15 cellular contexts compared by ENCODE assay signal in the genomic region with DNA sequence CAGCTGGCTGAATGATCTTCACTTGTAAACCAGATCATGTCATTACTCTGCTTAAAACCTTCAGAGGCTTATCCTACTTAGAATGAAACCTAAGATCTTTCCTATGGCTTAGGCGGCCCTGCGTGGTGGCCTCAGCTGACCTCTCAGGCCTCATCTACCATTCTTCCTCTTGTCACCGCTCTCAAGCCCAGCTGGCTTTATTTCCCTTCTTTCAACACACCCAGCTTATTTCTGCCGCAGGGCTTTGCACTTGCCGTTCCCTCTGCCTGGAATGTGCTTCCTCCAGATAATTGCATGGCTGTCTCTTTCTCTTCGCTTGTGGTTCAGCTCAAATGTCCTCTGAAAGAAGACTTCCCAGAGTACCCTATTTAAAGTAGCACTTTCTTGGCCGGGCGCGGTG. TPM values are rescaled to one million over a fixed set of nuclear protein-coding genes. Genes with fewer than 3 reads are reported as not detected.
DNase-seq lines count a peak whose midpoint lies in the region; ATAC-seq lines count a peak whose summit lies in the region.
"Had no signal": no experiment of that assay in that cellular context is flagged by ENCODE, and none has a peak within 500 bp of the region (broad histone marks: within the 10 kb centered on the region; RNA-seq: fewer than 3 reads in every experiment).

No MANE protein-coding gene starts in this region.

- WGBS in neuronal stem cell (ENCODE audit: extremely low coverage in 2 of 2, insufficient read length in 2 of 2, insufficient replicate concordance in 1 of 2), 2 donors = no CpG with 5 or more reads among the region's 9 CpGs

- H2BK120ac ChIP-seq in neuronal stem cell (ENCODE audit: low read depth, low read length) = no peak overlapping the region

- H3K4ac ChIP-seq in neuronal stem cell (ENCODE audit: low read length) = no peak overlapping the region

- no peak overlapping the region for H3K4me2 ChIP-seq in neuronal stem cell (ENCODE audit: insufficient read depth, low read length, poor library complexity, severe bottlenecking)

- H3K9me3 ChIP-seq in neuronal stem cell (replicated peaks in 1 of 2; ENCODE audit: control insufficient read depth in 2 of 2, insufficient read depth in 1 of 2, low read depth in 1 of 2, low read length in 2 of 2) = no peaks in the 10 kb centered on the region
- H3K9me3 ChIP-seq: esophagus squamous epithelium had no signal

- H3K23ac ChIP-seq in neuronal stem cell (ENCODE audit: low read depth, low read length, poor library complexity) = no peak overlapping the region

- H4K8ac ChIP-seq in neuronal stem cell (ENCODE audit: low read depth, low read length) = no peak overlapping the region

- no peak overlapping the region for H2BK5ac ChIP-seq in neuronal stem cell (ENCODE audit: low read length)

- no peak for ATAC-seq in GM18498 (IDR thresholded peaks at IDR 0.05; ENCODE audit: unreplicated experiment)

- H3K27me3 ChIP-seq in neuronal stem cell (ENCODE audit: control insufficient read depth in 3 of 3, insufficient read depth in 3 of 3, low read depth in 1 of 3, low read length in 3 of 3) = no peaks in the 10 kb centered on the region
- H3K27me3 ChIP-seq: esophagus squamous epithelium had no signal

- DNase-seq in ELF-1 (ENCODE audit: low read depth, low spot score) (peak; percentile 87), NOMO-1 treated with dmso at 0.1 percent for 144 hours (lab: John Stamatoyannopoulos, UW; ENCODE audit: unreplicated experiment) (peak; percentile 36), ecto neural progenitor cell (ENCODE audit: low spot score) (peak; percentile 73), neuronal stem cell (ENCODE audit: low spot score) (no peak), globus pallidus (ENCODE audit: low spot score) (no peak), DMS153 treated with DMSO at 0.1 percent for 48 hours (lab: John Stamatoyannopoulos, UW; ENCODE audit: unreplicated experiment) (no peak), T-helper 1 cell (no peak)
- DNase-seq: activated CD4-positive, alpha-beta T cell treated with anti-CD3 and anti-CD28 coated beads, Interleukin-2, amount 10 ng/mL, durations not matched to agents 7 days and 5 days; anterior cingulate cortex; DMS 273 treated with DMSO at 0.1 percent for 48 hours; esophagus squamous epithelium; mammary epithelial cell; NCI-H1092; stimulated activated naive CD4-positive, alpha-beta T cell treated with Interleukin-2 at 50 U/mL for 16 hours had no signal

- no peak overlapping the region for H4K91ac ChIP-seq in neuronal stem cell (ENCODE audit: low read depth, low read length, poor library complexity)

- H3K36me3 ChIP-seq in neuronal stem cell (replicated peaks in 1 of 2; ENCODE audit: control insufficient read depth in 2 of 2, insufficient read depth in 2 of 2, low read length in 2 of 2) = peaks cover 0 to 2% of the 10 kb centered on the region in 2 donors
- H3K36me3 ChIP-seq: esophagus squamous epithelium had no signal

- H2BK12ac ChIP-seq in neuronal stem cell (ENCODE audit: low read length) = no peak overlapping the region

- peaks cover 4% of the 10 kb centered on the region for H3K79me1 ChIP-seq in neuronal stem cell (ENCODE audit: low read depth, low read length)

- no peak overlapping the region for H3K4me3 ChIP-seq in neuronal stem cell (ENCODE audit: low read length in 2 of 2)
- H3K4me3 ChIP-seq: esophagus squamous epithelium had no signal

- H3K9ac ChIP-seq in neuronal stem cell (ENCODE audit: low read depth, low read length, poor library complexity) = no peak overlapping the region

- H3K4me1 ChIP-seq in neuronal stem cell (ENCODE audit: control insufficient read depth in 2 of 2, insufficient read depth in 1 of 2, low read depth in 1 of 2, low read length in 2 of 2) = peaks cover 13 to 18% of the 10 kb centered on the region in 2 donors

- H2BK15ac ChIP-seq in neuronal stem cell (ENCODE audit: low read length) = no peak overlapping the region

- H3K18ac ChIP-seq in neuronal stem cell (ENCODE audit: low read length) = no peak overlapping the region

- H2AFZ ChIP-seq in neuronal stem cell (ENCODE audit: low read length) = no peak overlapping the region

- H3K14ac ChIP-seq in neuronal stem cell (ENCODE audit: low read length) = no peak overlapping the region

- no peak overlapping the region for H2AK5ac ChIP-seq in neuronal stem cell (ENCODE audit: low read depth, low read length)

- peak overlapping the region; percentile 19 for H3K27ac ChIP-seq in neuronal stem cell (replicated peaks; ENCODE audit: low read length)

RNA-seq across cellular contexts. Expression of a gene that starts 3.6 kb away (rescaled TPM):
- polyA plus RNA-seq in neuronal stem cell (2013, experiment 1 of 2) = 32.1 TPM
- polyA plus RNA-seq in neuronal stem cell (2013, experiment 2 of 2) = 30.3 TPM

RNA-seq across cellular contexts. Expression of a gene that starts 22.4 kb away (rescaled TPM):
- polyA plus RNA-seq in neuronal stem cell (2013, experiment 1 of 2) = 66.8 TPM
- 67.2 TPM for polyA plus RNA-seq in neuronal stem cell (2013, experiment 2 of 2)

RNA-seq across cellular contexts. Expression of a gene that starts 49.4 kb away (rescaled TPM):
- polyA plus RNA-seq in neuronal stem cell (2013, experiment 1 of 2) = 57.9 TPM
- 59.2 TPM for polyA plus RNA-seq in neuronal stem cell (2013, experiment 2 of 2)

RNA-seq across cellular contexts. Expression of a gene that starts 54.4 kb away (rescaled TPM):
- polyA plus RNA-seq in neuronal stem cell (2013, experiment 1 of 2) = not detected
- polyA plus RNA-seq in neuronal stem cell (2013, experiment 2 of 2) = not detected
- polyA plus RNA-seq: mammary epithelial cell had no signal

Comparison
In these comparisons a context has a peak if more than half of its experiments do, and no peak if none do; other contexts are left out.
1. DNase-seq: peak in ELF-1 (single experiment), NOMO-1 treated with dmso at 0.1 percent for 144 hours (single experiment) and ecto neural progenitor cell (single experiment); none in neuronal stem cell (single experiment), globus pallidus (single experiment), DMS153 treated with DMSO at 0.1 percent for 48 hours (single experiment) and T-helper 1 cell (0 of 5).